Comparison of ENCODE assay signal across 1 cellular context in genomic region chr22:41535244-41535643, GRCh38.
TF ChIP-seq lines count a peak whose summit lies in the region.

No MANE protein-coding gene starts in this region.

TF ChIP-seq in HCT116, 20 proteins besides CTCF, POLR2A, EP300 and RAD21 (continued from another document):
- TF ChIP-seq, protein P1, sequence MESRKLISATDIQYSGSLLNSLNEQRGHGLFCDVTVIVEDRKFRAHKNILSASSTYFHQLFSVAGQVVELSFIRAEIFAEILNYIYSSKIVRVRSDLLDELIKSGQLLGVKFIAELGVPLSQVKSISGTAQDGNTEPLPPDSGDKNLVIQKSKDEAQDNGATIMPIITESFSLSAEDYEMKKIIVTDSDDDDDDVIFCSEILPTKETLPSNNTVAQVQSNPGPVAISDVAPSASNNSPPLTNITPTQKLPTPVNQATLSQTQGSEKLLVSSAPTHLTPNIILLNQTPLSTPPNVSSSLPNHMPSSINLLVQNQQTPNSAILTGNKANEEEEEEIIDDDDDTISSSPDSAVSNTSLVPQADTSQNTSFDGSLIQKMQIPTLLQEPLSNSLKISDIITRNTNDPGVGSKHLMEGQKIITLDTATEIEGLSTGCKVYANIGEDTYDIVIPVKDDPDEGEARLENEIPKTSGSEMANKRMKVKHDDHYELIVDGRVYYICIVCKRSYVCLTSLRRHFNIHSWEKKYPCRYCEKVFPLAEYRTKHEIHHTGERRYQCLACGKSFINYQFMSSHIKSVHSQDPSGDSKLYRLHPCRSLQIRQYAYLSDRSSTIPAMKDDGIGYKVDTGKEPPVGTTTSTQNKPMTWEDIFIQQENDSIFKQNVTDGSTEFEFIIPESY (IDR thresholded peaks at IDR 0.05; ENCODE audit: extremely low read depth, insufficient replicate concordance, low read length), result no peak
- no peak for TF ChIP-seq ATF3 (IDR thresholded peaks at IDR 0.05)
- TF ChIP-seq SP1 (IDR thresholded peaks at IDR 0.05; ENCODE audit: low read depth), result no peak
- no peak for TF ChIP-seq SIN3A (IDR thresholded peaks at IDR 0.05; ENCODE audit: low read depth)
- TF ChIP-seq EZH2phosphoT487 (IDR thresholded peaks at IDR 0.05; ENCODE audit: borderline replicate concordance), result no peak
- TF ChIP-seq EZH2 (IDR thresholded peaks at IDR 0.05), result no peak
- TF ChIP-seq CBX3 (IDR thresholded peaks at IDR 0.05; ENCODE audit: low read depth), result no peak
